ENCODE assay signal across 8 cellular contexts in the genomic region with DNA sequence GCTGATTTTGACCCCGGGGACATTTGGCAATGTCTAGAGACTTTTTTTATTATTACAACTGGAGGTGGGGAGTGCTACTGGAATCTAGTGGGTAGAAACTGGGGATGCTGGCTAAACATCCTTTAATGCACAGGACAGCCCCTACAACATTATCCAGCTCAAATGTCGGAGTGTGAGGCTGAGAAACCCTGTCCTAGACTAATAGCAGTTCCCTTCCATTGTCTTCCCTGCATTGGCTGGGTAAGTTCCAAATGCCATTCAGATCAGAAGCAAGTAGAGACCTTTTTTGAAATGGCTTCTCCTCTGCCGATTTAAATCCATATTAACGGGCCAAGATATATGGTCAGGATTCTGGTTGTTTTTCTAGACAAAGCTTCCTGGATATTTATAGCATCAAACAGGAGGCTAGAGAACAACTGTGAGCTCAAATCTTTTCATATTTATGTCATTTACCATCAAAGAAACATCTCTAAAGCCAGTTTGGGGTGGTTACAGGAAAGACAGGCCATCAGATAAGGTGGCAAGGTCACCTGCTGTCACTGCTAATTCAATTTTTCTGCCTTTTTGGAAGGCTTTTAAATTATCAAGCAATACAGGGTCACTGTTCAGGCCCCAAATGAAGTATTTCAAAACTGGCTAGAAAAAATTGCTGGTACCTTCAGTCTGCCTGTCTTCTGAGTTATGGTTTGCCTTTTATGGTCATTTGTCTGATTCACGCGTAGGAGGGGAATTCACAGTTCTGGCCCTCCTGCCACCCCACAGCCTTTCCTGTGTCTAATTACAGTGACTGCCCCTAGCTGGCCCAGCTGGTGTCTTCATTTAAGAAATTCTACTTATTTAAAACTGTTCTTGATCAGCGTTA. TPM values are rescaled to one million over a fixed set of nuclear protein-coding genes. Genes with fewer than 3 reads are reported as not detected.
A peak's percentile ranks its signal among the peaks of the same experiment; 100 is the strongest.
DNase-seq lines count a peak whose midpoint lies in the region; ATAC-seq and TF ChIP-seq lines count a peak whose summit lies in the region.

No MANE protein-coding gene starts in this region.

- 50 to 72% methylated on average over 6 to 7 of the region's 7 CpGs for WGBS in esophagus squamous epithelium, 2 donors

- TF ChIP-seq POLR2A in esophagus squamous epithelium (IDR thresholded peaks at IDR 0.05), result no peak

- peak overlapping the region; percentile 59 for H3K4me2 ChIP-seq in skeletal muscle satellite cell (ENCODE audit: low read length)

- peak overlapping the region; percentile 71 for H3K9ac ChIP-seq in skeletal muscle satellite cell (ENCODE audit: low read depth, low read length)

- intact Hi-C loops in esophagus squamous epithelium (cut with DNase I), result no loop called here

- peak overlapping the region in 3 of 4 donors; percentile 34 to 72 (median 47) for H3K27ac ChIP-seq in esophagus squamous epithelium

- H3K36me3 ChIP-seq in esophagus squamous epithelium, result peaks cover 0 to 85% (median 12%) of the 10 kb centered on the region in 3 donors
- H3K36me3 ChIP-seq in skeletal muscle satellite cell (ENCODE audit: insufficient read depth, low read length), result peaks cover 58% of the 10 kb centered on the region

- H3K4me3 ChIP-seq in esophagus squamous epithelium, result no peak overlapping the region
- no peak overlapping the region for H3K4me3 ChIP-seq in skeletal muscle satellite cell (ENCODE audit: low read length)

- DNase-seq in Caki2 (ENCODE audit: low read depth) (peak; percentile 49), esophagus squamous epithelium (lab: John Stamatoyannopoulos, UW) (no peak), NCI-H345 (lab: John Stamatoyannopoulos, UW) (no peak)
- peak; percentile 42 for DNase-seq in activated CD4-positive, CD25-positive, alpha-beta regulatory T cell treated with anti-CD3 and anti-CD28 coated beads, Interleukin-2, amount 50 U/mL, for 72 hours
- DNase-seq in effector CD8-positive, alpha-beta T cell (lab: John Stamatoyannopoulos, UW), result no peak

- TF ChIP-seq CTCF in esophagus squamous epithelium (IDR thresholded peaks at IDR 0.05), result no peak

- H3K4me1 ChIP-seq in esophagus squamous epithelium (peaks cover 0 to 11% (median 0%) of the 10 kb centered on the region in 3 donors), skeletal muscle satellite cell (ENCODE audit: control insufficient read depth, insufficient read depth, low read length) (peaks cover 26% of the 10 kb centered on the region)

- H3K9me3 ChIP-seq in esophagus squamous epithelium (no peaks in the 10 kb centered on the region), skeletal muscle satellite cell (replicated peaks; ENCODE audit: low read length) (no peaks in the 10 kb centered on the region)

- in situ Hi-C loops in Caki2 (cut with HindIII; ENCODE audit: low pct_unique_long_range_greater_than_20kb, low sequenced_read_pairs), result no loop called here

- H3K27me3 ChIP-seq in esophagus squamous epithelium (no peaks in the 10 kb centered on the region), skeletal muscle satellite cell (ENCODE audit: control insufficient read depth, insufficient read depth, low read length) (no peaks in the 10 kb centered on the region)

- ATAC-seq in GM19463 (IDR thresholded peaks at IDR 0.05; ENCODE audit: unreplicated experiment) (peak; percentile 99), HG03520 (IDR thresholded peaks at IDR 0.05; ENCODE audit: unreplicated experiment) (peak; percentile 96)

RNA-seq across cellular contexts. Expression of a gene that starts 20.1 kb away (rescaled TPM):
- 0.87 and 1.3 TPM in 2 replicates for total RNA-seq in Caki2 (2014; rRNA removed; shearing (Covaris generic); ENCODE audit: low replicate concordance)
- under 1 TPM in 2 of 4 donors, not detected in 2; 0.04 to 0.38 TPM for total RNA-seq in esophagus squamous epithelium
- total RNA-seq in skeletal muscle satellite cell (2012; rRNA removed), result 0.22 and 0.25 TPM in 2 replicates

RNA-seq across cellular contexts. Expression of a gene that starts 57.1 kb away (rescaled TPM):
- 26.7 and 28.6 TPM in 2 replicates for total RNA-seq in Caki2 (2014; rRNA removed; shearing (Covaris generic); ENCODE audit: low replicate concordance)
- total RNA-seq in esophagus squamous epithelium, result 10 to 100 TPM; 27.6 to 66.0 (median 53.8) TPM
- total RNA-seq in skeletal muscle satellite cell (2012; rRNA removed), result 40.1 and 43.9 TPM in 2 replicates

RNA-seq across cellular contexts. Expression of a gene that starts 58.4 kb away (rescaled TPM):
- total RNA-seq in Caki2 (2014; rRNA removed; shearing (Covaris generic); ENCODE audit: low replicate concordance), result 0.38 and 0.74 TPM in 2 replicates
- total RNA-seq in esophagus squamous epithelium, result 1 to 10 TPM; 2.4 to 8.0 (median 3.1) TPM
- 7.0 and 7.4 TPM in 2 replicates for total RNA-seq in skeletal muscle satellite cell (2012; rRNA removed)

RNA-seq across cellular contexts. Expression of a gene that starts 59.4 kb away (rescaled TPM):
- total RNA-seq in Caki2 (2014; rRNA removed; shearing (Covaris generic); ENCODE audit: low replicate concordance), result 20.2 and 36.6 TPM in 2 replicates
- total RNA-seq in esophagus squamous epithelium, result 10 to 100 TPM; 17.8 to 41.8 (median 23.9) TPM
- total RNA-seq in skeletal muscle satellite cell (2012; rRNA removed), result 37.6 and 39.8 TPM in 2 replicates

Comparison
In these comparisons a context has a peak if more than half of its experiments do, and no peak if none do; other contexts are left out.
1. DNase-seq: peak in Caki2 (single experiment) and activated CD4-positive, CD25-positive, alpha-beta regulatory T cell treated with anti-CD3 and anti-CD28 coated beads, Interleukin-2, amount 50 U/mL, for 72 hours (single experiment); none in esophagus squamous epithelium (single experiment), effector CD8-positive, alpha-beta T cell (single experiment) and NCI-H345 (single experiment).